Comparison of ENCODE assay signal across 10 cellular contexts in genomic region chr15:60582370-60583036, GRCh38.
DNase-seq lines count a peak whose midpoint lies in the region; ATAC-seq and TF ChIP-seq lines count a peak whose summit lies in the region.
"Had no signal": no experiment of that assay in that cellular context is flagged by ENCODE, and none has a peak within 500 bp of the region (broad histone marks: within the 10 kb centered on the region; RNA-seq: fewer than 3 reads in every experiment).

No MANE protein-coding gene starts in this region.

- H3K4me1 ChIP-seq in testis (peaks cover 51% of the 10 kb centered on the region), osteoblast (ENCODE audit: insufficient read depth, low read length) (no peaks in the 10 kb centered on the region)

- H4K20me1 ChIP-seq in osteoblast (ENCODE audit: insufficient read depth, low read length): no peaks in the 10 kb centered on the region

- no peaks in the 10 kb centered on the region for H3K9me3 Mint-ChIP-seq in effector memory CD8-positive, alpha-beta T cell

- intact Hi-C loops in testis (cut with DNase I; ENCODE audit: low total_unique reads): loop anchor here (10.0 kb wide), 1 partner anchor 332 kb away; no protein-coding TSS in a partner anchor

- no peaks in the 10 kb centered on the region for H3K27me3 Mint-ChIP-seq in effector memory CD8-positive, alpha-beta T cell

- no peak overlapping the region for H2AFZ ChIP-seq in osteoblast (ENCODE audit: low read length)

- H3K4me3 Mint-ChIP-seq in effector memory CD8-positive, alpha-beta T cell: peak overlapping the region; percentile 72 to 83

- H3K4me1 Mint-ChIP-seq in effector memory CD8-positive, alpha-beta T cell (ENCODE audit: low read depth in 2 of 2): peaks cover 54 to 81% of the 10 kb centered on the region in 2 donors

- no peak overlapping the region for H3K4me2 ChIP-seq in osteoblast (ENCODE audit: insufficient read depth, low read length)

- peaks cover 81% of the 10 kb centered on the region for H3K36me3 Mint-ChIP-seq in effector memory CD8-positive, alpha-beta T cell (ENCODE audit: insufficient read depth)

- peaks cover 16% of the 10 kb centered on the region for H3K79me2 ChIP-seq in osteoblast (ENCODE audit: insufficient read depth, low read length)

- H3K27me3 ChIP-seq in testis: no peaks in the 10 kb centered on the region
- no peaks in the 10 kb centered on the region for H3K27me3 ChIP-seq in osteoblast (ENCODE audit: insufficient read depth, low read length)

- TF ChIP-seq POLR2A in testis (IDR thresholded peaks at IDR 0.05): no peak

- H3K36me3 ChIP-seq in testis (ENCODE audit: low read depth, missing control alignments): no peaks in the 10 kb centered on the region
- no peaks in the 10 kb centered on the region for H3K36me3 ChIP-seq in osteoblast (ENCODE audit: insufficient read depth, low read length)

- peak overlapping the region; percentile 87 to 89 for H3K27ac Mint-ChIP-seq in effector memory CD8-positive, alpha-beta T cell

- no peaks in the 10 kb centered on the region for H3K9me3 ChIP-seq in testis
- no peaks in the 10 kb centered on the region for H3K9me3 ChIP-seq in osteoblast (ENCODE audit: low read depth, low read length)

- 57 to 76% methylated on average over 4 of the region's 4 CpGs for WGBS in testis, 2 donors

- H3K4me3 ChIP-seq in testis (no peak overlapping the region), osteoblast (ENCODE audit: insufficient read depth, low read length) (no peak overlapping the region)

- peak; percentile 43 for DNase-seq in activated T-cell treated with anti-CD3 and anti-CD28 coated beads for 4 hours
- no peak for DNase-seq in activated T-cell treated with anti-CD3 and anti-CD28 coated beads, Interleukin-2, amount 50 U/mL, for 48 hours
- DNase-seq in T-helper 22 cell (ENCODE audit: low read depth): peak; percentile 60
- DNase-seq in effector memory CD8-positive, alpha-beta T cell: peak; percentile 59 to 65 (median 64)
- DNase-seq in testis: no peak
- no peak for DNase-seq in UCSD-AML1 (lab: John Stamatoyannopoulos, UW; ENCODE audit: unreplicated experiment)
- no peak for DNase-seq in nucleus accumbens (lab: John Stamatoyannopoulos, UW)
- no peak for DNase-seq in osteoblast (ENCODE audit: insufficient read length, low spot score, missing footprints)
- DNase-seq: ACHN, NCI-H345 had no signal

- H3K27ac ChIP-seq in testis (peak overlapping the region; percentile 28 to 41), osteoblast (ENCODE audit: low read depth, low read length) (no peak overlapping the region)

- peak; percentile 74 for ATAC-seq in effector memory CD8-positive, alpha-beta T cell (replicated peaks)

- no peak for TF ChIP-seq CTCF in testis (IDR thresholded peaks at IDR 0.05)
- no peak for TF ChIP-seq CTCF in osteoblast (IDR thresholded peaks at IDR 0.05; ENCODE audit: extremely low read depth, low read depth, low read length)

Comparison
In these comparisons a context has a peak if more than half of its experiments do, and no peak if none do; other contexts are left out.
1. DNase-seq: peak in activated T-cell treated with anti-CD3 and anti-CD28 coated beads for 4 hours (single experiment), T-helper 22 cell (single experiment) and effector memory CD8-positive, alpha-beta T cell (3 of 3); none in activated T-cell treated with anti-CD3 and anti-CD28 coated beads, Interleukin-2, amount 50 U/mL, for 48 hours (0 of 2), testis (single experiment), UCSD-AML1 (single experiment), nucleus accumbens (0 of 56) and osteoblast (single experiment).